1 cellular context compared by ENCODE assay signal in genomic region chr1:28085129-28085528, GRCh38.
TF ChIP-seq lines count a peak whose summit lies in the region.

No MANE protein-coding gene starts in this region.

TF ChIP-seq in GM23338, 12 proteins besides CTCF, POLR2A, EP300 and RAD21 (continued from another document):
- TF ChIP-seq REST (IDR thresholded peaks at IDR 0.05; ENCODE audit: unreplicated experiment) (no peak), JUNB (IDR thresholded peaks at IDR 0.05; ENCODE audit: unreplicated experiment) (no peak), EZH2 (IDR thresholded peaks at IDR 0.05; ENCODE audit: low read depth, unreplicated experiment) (no peak), ETS1 (IDR thresholded peaks at IDR 0.05) (no peak)
